ENCODE assay signal across 8 cellular contexts in genomic region chr1:152869808-152870419, GRCh38. TPM values are rescaled to one million over a fixed set of nuclear protein-coding genes. Genes with fewer than 3 reads are reported as not detected.
DNase-seq lines count a peak whose midpoint lies in the region; ATAC-seq and TF ChIP-seq lines count a peak whose summit lies in the region.

No MANE protein-coding gene starts in this region.

- no peaks in the 10 kb centered on the region for H3K36me3 ChIP-seq in heart right ventricle

- TF ChIP-seq CTCF in heart right ventricle (IDR thresholded peaks at IDR 0.05) (peak in 8 of 9 donors; percentile 32 to 78 (median 70)), retinal pigment epithelial cell (conservative IDR thresholded peaks at IDR 0.05; ENCODE audit: low read depth, low read length) (peak; percentile 92)

- H3K9me3 Mint-ChIP-seq in activated naive CD4-positive, alpha-beta T cell treated with anti-CD3 and anti-CD28 coated beads, Interleukin-2, amount 50 U/mL, for 72 hours = no peaks in the 10 kb centered on the region

- H3K4me3 ChIP-seq in heart right ventricle (no peak overlapping the region), retinal pigment epithelial cell (ENCODE audit: low read length) (no peak overlapping the region)

- peak; percentile 44 for DNase-seq in NK-92 treated with Interleukin-12 subunit alpha and Interleukin-12 subunit beta, amount 100 ng/mL, for 24 hours (lab: John Stamatoyannopoulos, UW)
- DNase-seq in NK-92 (lab: John Stamatoyannopoulos, UW; ENCODE audit: unreplicated experiment) (no peak), M059J (ENCODE audit: low read depth) (peak; percentile 66), heart right ventricle (peak; percentile 13 to 36), retinal pigment epithelial cell (ENCODE audit: low read depth) (no peak)
- DNase-seq in activated naive CD4-positive, alpha-beta T cell treated with anti-CD3 and anti-CD28 coated beads, Interleukin-2, amount 50 U/mL, for 72 hours (ENCODE audit: low spot score in 2 of 2) = peak in 1 of 2 donors; percentile 72

- intact Hi-C loops in heart right ventricle (cut with DNase I) = loop anchor here in 7 of 10 donors (5.0 to 10.0 kb wide), 2 partner anchors 352 to 355 kb away; no protein-coding TSS in a partner anchor

- 31 to 38% methylated on average over 9 of the region's 9 CpGs for WGBS in heart right ventricle, 2 donors

- peaks cover 0 to 20% (median 3%) of the 10 kb centered on the region in 7 donors for H3K27me3 ChIP-seq in heart right ventricle

- H3K27ac Mint-ChIP-seq in activated naive CD4-positive, alpha-beta T cell treated with anti-CD3 and anti-CD28 coated beads, Interleukin-2, amount 50 U/mL, for 72 hours = no peak overlapping the region

- no peaks in the 10 kb centered on the region for H3K4me1 ChIP-seq in heart right ventricle

- no peaks in the 10 kb centered on the region for H3K9me3 ChIP-seq in heart right ventricle

- H3K36me3 Mint-ChIP-seq in activated naive CD4-positive, alpha-beta T cell treated with anti-CD3 and anti-CD28 coated beads, Interleukin-2, amount 50 U/mL, for 72 hours = no peaks in the 10 kb centered on the region

- ATAC-seq in SK-N-SH treated with all-trans-retinoic acid at 6 μM for 48 hours (peak; percentile 87), heart right ventricle (peak in 3 of 8 donors; percentile 38 to 56 (median 56)), HG03280 (IDR thresholded peaks at IDR 0.05; ENCODE audit: unreplicated experiment) (no peak)
- ATAC-seq in activated naive CD4-positive, alpha-beta T cell treated with anti-CD3 and anti-CD28 coated beads, Interleukin-2, amount 50 U/mL, for 72 hours = peak; percentile 49 to 71

- H3K27ac ChIP-seq in heart right ventricle = no peak overlapping the region

TF ChIP-seq in SK-N-SH treated with all-trans-retinoic acid at 6 μM for 48 hours, 23 proteins besides CTCF, POLR2A, EP300 and RAD21:
- no peak for TF ChIP-seq GLIS3 (CRISPR knock-in tag; IDR thresholded peaks at IDR 0.05)
- TF ChIP-seq TSHZ2 (CRISPR knock-in tag; IDR thresholded peaks at IDR 0.05) = no peak
- TF ChIP-seq CSRNP3 (CRISPR knock-in tag; IDR thresholded peaks at IDR 0.05) = no peak
- no peak for TF ChIP-seq ESRRG (CRISPR knock-in tag; IDR thresholded peaks at IDR 0.05)
- TF ChIP-seq RARB (CRISPR knock-in tag; IDR thresholded peaks at IDR 0.05) = no peak
- TF ChIP-seq ARNTL (CRISPR knock-in tag; IDR thresholded peaks at IDR 0.05; ENCODE audit: borderline replicate concordance, low read depth) = no peak
- TF ChIP-seq ZFP30 (CRISPR knock-in tag; IDR thresholded peaks at IDR 0.05) = no peak
- no peak for TF ChIP-seq OSR1 (CRISPR knock-in tag; IDR thresholded peaks at IDR 0.05)
- no peak for TF ChIP-seq TCF4 (CRISPR knock-in tag; IDR thresholded peaks at IDR 0.05; ENCODE audit: borderline replicate concordance)
- no peak for TF ChIP-seq BACH2 (CRISPR knock-in tag; IDR thresholded peaks at IDR 0.05; ENCODE audit: borderline replicate concordance)
- no peak for TF ChIP-seq SNAI2 (CRISPR knock-in tag; IDR thresholded peaks at IDR 0.05)
- no peak for TF ChIP-seq POU6F1 (CRISPR knock-in tag; IDR thresholded peaks at IDR 0.05; ENCODE audit: borderline replicate concordance, low read depth)
- TF ChIP-seq TOX (CRISPR knock-in tag; IDR thresholded peaks at IDR 0.05; ENCODE audit: borderline replicate concordance) = no peak
- no peak for TF ChIP-seq ISL1 (CRISPR knock-in tag; IDR thresholded peaks at IDR 0.05)
- no peak for TF ChIP-seq ZNF8 (CRISPR knock-in tag; IDR thresholded peaks at IDR 0.05)
- TF ChIP-seq ZFP3 (CRISPR knock-in tag; IDR thresholded peaks at IDR 0.05) = no peak
- TF ChIP-seq CSDC2 (CRISPR knock-in tag; IDR thresholded peaks at IDR 0.05) = no peak
- no peak for TF ChIP-seq ZNF70 (CRISPR knock-in tag; IDR thresholded peaks at IDR 0.05)
- no peak for TF ChIP-seq ZNF565 (CRISPR knock-in tag; conservative IDR thresholded peaks at IDR 0.05; ENCODE audit: low read depth)

RNA-seq across cellular contexts. Expression of gene SMCP, which starts 8.2 kb away (rescaled TPM):
- not detected in 2 replicates for total RNA-seq in M059J (2014; rRNA removed; shearing (Covaris generic))
- not detected for total RNA-seq in activated naive CD4-positive, alpha-beta T cell treated with anti-CD3 and anti-CD28 coated beads, Interleukin-2, amount 50 U/mL, for 72 hours
- not detected for total RNA-seq in heart right ventricle
- not detected for polyA plus RNA-seq in heart right ventricle

RNA-seq across cellular contexts. Expression of gene LCE7A, which starts 10.1 kb away (rescaled TPM):
- not detected in 2 replicates for total RNA-seq in M059J (2014; rRNA removed; shearing (Covaris generic))
- total RNA-seq in activated naive CD4-positive, alpha-beta T cell treated with anti-CD3 and anti-CD28 coated beads, Interleukin-2, amount 50 U/mL, for 72 hours = not detected
- not detected for total RNA-seq in heart right ventricle
- not detected for polyA plus RNA-seq in heart right ventricle

RNA-seq across cellular contexts. Expression of gene LCE6A, which starts 27.3 kb away (rescaled TPM):
- total RNA-seq in M059J (2014; rRNA removed; shearing (Covaris generic)) = not detected in 2 replicates
- not detected for total RNA-seq in activated naive CD4-positive, alpha-beta T cell treated with anti-CD3 and anti-CD28 coated beads, Interleukin-2, amount 50 U/mL, for 72 hours
- total RNA-seq in heart right ventricle = not detected
- polyA plus RNA-seq in heart right ventricle = not detected

RNA-seq across cellular contexts. Expression of gene IVL, which starts 38.4 kb away (rescaled TPM):
- not detected in 2 replicates for total RNA-seq in M059J (2014; rRNA removed; shearing (Covaris generic))
- total RNA-seq in activated naive CD4-positive, alpha-beta T cell treated with anti-CD3 and anti-CD28 coated beads, Interleukin-2, amount 50 U/mL, for 72 hours = not detected
- not detected for total RNA-seq in heart right ventricle
- under 1 TPM in 1 of 2 donors, not detected in 1; 0.06 TPM for polyA plus RNA-seq in heart right ventricle

RNA-seq across cellular contexts. Expression of gene LCE1A, which starts 42.6 kb away (rescaled TPM):
- not detected in 2 replicates for total RNA-seq in M059J (2014; rRNA removed; shearing (Covaris generic))
- total RNA-seq in activated naive CD4-positive, alpha-beta T cell treated with anti-CD3 and anti-CD28 coated beads, Interleukin-2, amount 50 U/mL, for 72 hours = not detected
- total RNA-seq in heart right ventricle = not detected
- polyA plus RNA-seq in heart right ventricle = not detected

Comparison
In these comparisons a context has a peak if more than half of its experiments do, and no peak if none do; other contexts are left out.
1. DNase-seq: peak in NK-92 treated with Interleukin-12 subunit alpha and Interleukin-12 subunit beta, amount 100 ng/mL, for 24 hours (single experiment), M059J (single experiment) and heart right ventricle (2 of 2); none in NK-92 (single experiment) and retinal pigment epithelial cell (single experiment).